In genomic region chr17:59707971-59708425, GRCh38 we compare ENCODE assay signal across 8 cellular contexts.
DNase-seq lines count a peak whose midpoint lies in the region; ATAC-seq lines count a peak whose summit lies in the region.

No MANE protein-coding gene starts in this region.

- no peaks in the 10 kb centered on the region for H3K9me3 Mint-ChIP-seq in dendritic cell treated with granulocyte-macrophage colony-stimulating factor and Interleukin-4, amounts not matched to agents 40 ng/mL and 50 ng/mL, for 4 days

- peaks cover 61% of the 10 kb centered on the region for H3K4me1 Mint-ChIP-seq in dendritic cell treated with granulocyte-macrophage colony-stimulating factor and Interleukin-4, amounts not matched to agents 40 ng/mL and 50 ng/mL, for 4 days (ENCODE audit: low read depth)

- peaks cover 55% of the 10 kb centered on the region for H3K36me3 Mint-ChIP-seq in dendritic cell treated with granulocyte-macrophage colony-stimulating factor and Interleukin-4, amounts not matched to agents 40 ng/mL and 50 ng/mL, for 4 days (ENCODE audit: low read depth)

- H3K4me1 ChIP-seq in muscle layer of duodenum (ENCODE audit: control insufficient read depth in 1 of 2, insufficient read depth in 2 of 2, low read length in 2 of 2): peaks cover 8 to 33% of the 10 kb centered on the region in 2 donors

- H3K27me3 Mint-ChIP-seq in dendritic cell treated with granulocyte-macrophage colony-stimulating factor and Interleukin-4, amounts not matched to agents 40 ng/mL and 50 ng/mL, for 4 days: no peaks in the 10 kb centered on the region

- intact Hi-C loops in dendritic cell treated with granulocyte-macrophage colony-stimulating factor and Interleukin-4, amounts not matched to agents 40 ng/mL and 50 ng/mL, for 4 days (cut with micrococcal nuclease): loop anchor here (1.0 to 5.0 kb wide), 3 partner anchors 34 to 184 kb away; partner anchors contain the start of genes CLTC and TUBD1

- H3K27me3 ChIP-seq in muscle layer of duodenum (ENCODE audit: low read depth, low read length): no peaks in the 10 kb centered on the region

- peaks cover 0 to 13% of the 10 kb centered on the region in 2 donors for H3K36me3 ChIP-seq in muscle layer of duodenum (ENCODE audit: control insufficient read depth in 1 of 2, insufficient read depth in 2 of 2, low read length in 2 of 2)

- no peaks in the 10 kb centered on the region for H3K9me3 ChIP-seq in muscle layer of duodenum (ENCODE audit: control insufficient read depth in 1 of 2, low read length in 2 of 2)

- H3K27ac ChIP-seq in muscle layer of duodenum (ENCODE audit: low read length): peak overlapping the region; percentile 97

- ATAC-seq in GM18511 (IDR thresholded peaks at IDR 0.05; ENCODE audit: unreplicated experiment): no peak
- no peak for ATAC-seq in GM19397 (IDR thresholded peaks at IDR 0.05; ENCODE audit: unreplicated experiment)

- peak overlapping the region; percentile 76 for H3K4me3 ChIP-seq in GM08714 (ENCODE audit: low read length)
- peak overlapping the region; percentile 87 to 97 for H3K4me3 ChIP-seq in muscle layer of duodenum (ENCODE audit: low read depth in 1 of 2, low read length in 2 of 2)

- H3K4me3 Mint-ChIP-seq in dendritic cell treated with granulocyte-macrophage colony-stimulating factor and Interleukin-4, amounts not matched to agents 40 ng/mL and 50 ng/mL, for 4 days: peak overlapping the region; percentile 91

- H3K27ac Mint-ChIP-seq in dendritic cell treated with granulocyte-macrophage colony-stimulating factor and Interleukin-4, amounts not matched to agents 40 ng/mL and 50 ng/mL, for 4 days: peak overlapping the region; percentile 93

- DNase-seq in NCI-H510A treated with DMSO at 0.1 percent for 48 hours (lab: John Stamatoyannopoulos, UW): peak; percentile 81
- no peak for DNase-seq in DMS53 (lab: John Stamatoyannopoulos, UW)
- no peak for DNase-seq in GDM1 (lab: John Stamatoyannopoulos, UW)
